Comparison of ENCODE assay signal across 8 cellular contexts in genomic region chr1:31155216-31155806, GRCh38.
DNase-seq lines count a peak whose midpoint lies in the region; ATAC-seq and TF ChIP-seq lines count a peak whose summit lies in the region.

No MANE protein-coding gene starts in this region.

- no peaks in the 10 kb centered on the region for H3K27me3 ChIP-seq in GM06990 (replicated peaks; ENCODE audit: control insufficient read depth, insufficient read depth, low read length)
- H3K27me3 ChIP-seq in mesenchymal stem cell (ENCODE audit: control insufficient read depth in 1 of 2, insufficient read depth in 1 of 2, low read length in 2 of 2), result no peaks in the 10 kb centered on the region

- peaks cover 1% of the 10 kb centered on the region for H3K79me1 ChIP-seq in mesenchymal stem cell (replicated peaks; ENCODE audit: low read length, poor library complexity, severe bottlenecking)

- H3K4me3 Mint-ChIP-seq in HFFc6, result peak overlapping the region; percentile 93

- H3K18ac ChIP-seq in mesenchymal stem cell (ENCODE audit: low read depth in 1 of 2, low read length in 2 of 2), result peak overlapping the region; percentile 79 to 88

- H2BK5ac ChIP-seq in mesenchymal stem cell (ENCODE audit: low read depth, low read length, poor library complexity, severe bottlenecking), result peak overlapping the region; percentile 73

- H2AK5ac ChIP-seq in mesenchymal stem cell (ENCODE audit: low read length, severe bottlenecking), result no peak overlapping the region

- H3K4me3 ChIP-seq in GM06990 (replicated peaks; ENCODE audit: low read depth, low read length) (peak overlapping the region; percentile 76), mesenchymal stem cell (ENCODE audit: insufficient read depth in 1 of 2, low read depth in 1 of 2, low read length in 2 of 2) (peak overlapping the region; percentile 68 to 83)

- H2BK120ac ChIP-seq in mesenchymal stem cell (ENCODE audit: low read depth, low read length), result peak overlapping the region; percentile 69

- ATAC-seq in HG03378 (IDR thresholded peaks at IDR 0.05; ENCODE audit: unreplicated experiment), result no peak

- peak overlapping the region; percentile 82 for H4K8ac ChIP-seq in mesenchymal stem cell (ENCODE audit: low read length)

- peak overlapping the region; percentile 2 to 54 for H2BK12ac ChIP-seq in mesenchymal stem cell (ENCODE audit: low read length in 2 of 2)

- peak overlapping the region; percentile 90 for H2AFZ ChIP-seq in mesenchymal stem cell (ENCODE audit: low read depth, low read length)

- peak overlapping the region; percentile 90 for H2BK15ac ChIP-seq in mesenchymal stem cell (ENCODE audit: low read depth, poor library complexity, severe bottlenecking)

- peak overlapping the region; percentile 83 for H3K4me2 ChIP-seq in mesenchymal stem cell (ENCODE audit: low read length, poor library complexity, severe bottlenecking)

- peak overlapping the region; percentile 69 for H3K27ac ChIP-seq in mesenchymal stem cell (ENCODE audit: low read length, poor library complexity, severe bottlenecking)

- WGBS in mesenchymal stem cell, result under 1% methylated on average over 33 of the region's 46 CpGs

- H3K36me3 ChIP-seq in GM06990 (ENCODE audit: control insufficient read depth, insufficient read depth, low read length), result no peaks in the 10 kb centered on the region
- H3K36me3 ChIP-seq in mesenchymal stem cell (ENCODE audit: control insufficient read depth in 1 of 2, insufficient read depth in 2 of 2, low read depth in 1 of 2, low read length in 2 of 2), result no peaks in the 10 kb centered on the region

- no peaks in the 10 kb centered on the region for H3K9me3 Mint-ChIP-seq in HFFc6

- peak overlapping the region; percentile 89 for H3K9ac ChIP-seq in mesenchymal stem cell (ENCODE audit: low read length)

- H3K4ac ChIP-seq in mesenchymal stem cell (ENCODE audit: low read depth in 1 of 2, low read length in 2 of 2), result peak overlapping the region in 1 of 2 experiments; percentile 71

- peak overlapping the region; percentile 87 for H3K27ac Mint-ChIP-seq in HFFc6

- peak overlapping the region; percentile 57 to 93 for H3K14ac ChIP-seq in mesenchymal stem cell (ENCODE audit: low read length in 2 of 2)

- peaks cover 2% of the 10 kb centered on the region for H3K4me1 ChIP-seq in mesenchymal stem cell (ENCODE audit: control insufficient read depth, insufficient read depth, low read depth, low read length)

- no peak overlapping the region for H3K23ac ChIP-seq in mesenchymal stem cell (ENCODE audit: low read length in 2 of 2)

- no peaks in the 10 kb centered on the region for H3K36me3 Mint-ChIP-seq in HFFc6 (ENCODE audit: low read depth)

- H3K27me3 Mint-ChIP-seq in HFFc6 (ENCODE audit: insufficient read depth), result no peaks in the 10 kb centered on the region

- peak; percentile 80 for DNase-seq in GM06990 (ENCODE audit: extremely low read depth, insufficient read length)
- DNase-seq in HFFc6, result peak; percentile 32
- DNase-seq in NCI-H526 (lab: John Stamatoyannopoulos, UW), result peak; percentile 77 to 95
- peak; percentile 48 for DNase-seq in activated CD4-positive, alpha-beta T cell treated with anti-CD3 and anti-CD28 coated beads, Interleukin-2, amount 50 U/mL, for 24 hours (ENCODE audit: low read depth in 1 of 2, low spot score in 1 of 2)
- DNase-seq in effector CD4-positive, alpha-beta T cell, result peak; percentile 35
- peak; percentile 65 for DNase-seq in mesenchymal stem cell
- peak; percentile 27 for DNase-seq in stimulated activated CD8-positive, alpha-beta memory T cell treated with anti-CD3 and anti-CD28 coated beads, Interleukin-15, amount 100 ng/mL, for 1 hour (ENCODE audit: low read depth)

- H3K9me3 ChIP-seq in mesenchymal stem cell (ENCODE audit: control insufficient read depth, low read length), result no peaks in the 10 kb centered on the region

- peaks cover 28% of the 10 kb centered on the region for H3K4me1 Mint-ChIP-seq in HFFc6 (ENCODE audit: low read depth)

- TF ChIP-seq CTCF in GM06990 (IDR thresholded peaks at IDR 0.05; ENCODE audit: insufficient read depth, low read length, poor library complexity, severe bottlenecking) (peak; percentile 21), HFFc6 (IDR thresholded peaks at IDR 0.05) (peak; percentile 73)

- peak overlapping the region; percentile 50 for H4K91ac ChIP-seq in mesenchymal stem cell (ENCODE audit: low read length)

Comparison
In these comparisons a context has a peak if more than half of its experiments do, and no peak if none do; other contexts are left out.
1. DNase-seq: peak in every context shown above with its lines; median percentile 86 in NCI-H526; 80 in GM06990; 65 in mesenchymal stem cell; 48 in activated CD4-positive, alpha-beta T cell treated with anti-CD3 and anti-CD28 coated beads, Interleukin-2, amount 50 U/mL, for 24 hours; 35 in effector CD4-positive, alpha-beta T cell; 32 in HFFc6; 27 in stimulated activated CD8-positive, alpha-beta memory T cell treated with anti-CD3 and anti-CD28 coated beads, Interleukin-15, amount 100 ng/mL, for 1 hour.